ENCODE assay signal across 19 cellular contexts in genomic region chr2:145750617-145751016, GRCh38.
DNase-seq lines count a peak whose midpoint lies in the region; ATAC-seq and TF ChIP-seq lines count a peak whose summit lies in the region.
"Had no signal": no experiment of that assay in that cellular context is flagged by ENCODE, and none has a peak within 500 bp of the region (broad histone marks: within the 10 kb centered on the region; RNA-seq: fewer than 3 reads in every experiment).

No MANE protein-coding gene starts in this region.

- H3K9me3 Mint-ChIP-seq in Calu3 (ENCODE audit: low read depth, unreplicated experiment) (peaks cover 2% of the 10 kb centered on the region), memory B cell (no peaks in the 10 kb centered on the region)
- H3K9me3 Mint-ChIP-seq in stimulated activated memory B cell treated with anti-CD40 and anti-IgM and Interleukin-4, amounts not matched to agents 10 μg/mL and 1 μg/mL and 100 μg/mL, for 72 hours: peaks cover 2% of the 10 kb centered on the region
- H3K9me3 Mint-ChIP-seq: type B pancreatic cell, WTC11 had no signal

- H2AFZ ChIP-seq in OCI-LY7 (ENCODE audit: low read length): peak overlapping the region; percentile 93; the same call in 1 of the 2 replicates

- H3K4me1 Mint-ChIP-seq in Calu3 (ENCODE audit: low read depth, unreplicated experiment) (peaks cover 62% of the 10 kb centered on the region), memory B cell (peaks cover 36% of the 10 kb centered on the region)
- H3K4me1 Mint-ChIP-seq in stimulated activated memory B cell treated with anti-CD40 and anti-IgM and Interleukin-4, amounts not matched to agents 10 μg/mL and 1 μg/mL and 100 μg/mL, for 72 hours: peaks cover 59% of the 10 kb centered on the region
- H3K4me1 Mint-ChIP-seq: activated naive CD4-positive, alpha-beta T cell treated with anti-CD3 and anti-CD28 coated beads, Interleukin-2, amount 50 U/mL, for 24 hours had no signal

- H3K27ac Mint-ChIP-seq in Calu3 (ENCODE audit: unreplicated experiment) (peak overlapping the region; percentile 91), memory B cell (peak overlapping the region; percentile 45)
- H3K27ac Mint-ChIP-seq in stimulated activated memory B cell treated with anti-CD40 and anti-IgM and Interleukin-4, amounts not matched to agents 10 μg/mL and 1 μg/mL and 100 μg/mL, for 72 hours: peak overlapping the region; percentile 18
- H3K27ac Mint-ChIP-seq: activated CD8-positive, alpha-beta T cell treated with anti-CD3 and anti-CD28 coated beads, Interleukin-2, amount 10 ng/mL, durations not matched to agents 7 days and 5 days; activated naive CD4-positive, alpha-beta T cell treated with anti-CD3 and anti-CD28 coated beads, Interleukin-2, amount 50 U/mL, for 24 hours; stimulated activated effector memory CD8-positive, alpha-beta T cell treated with anti-CD3 and anti-CD28 coated beads, Interleukin-12 subunit alpha, Interleukin-12 subunit beta, amount 100 ng/mL, for 72 hours; type B pancreatic cell; WTC11 had no signal

- intact Hi-C loops in Calu3 (cut with micrococcal nuclease; ENCODE audit: unreplicated experiment) (loop anchor here (2.0 to 10.0 kb wide), 7 partner anchors 58 to 1556 kb away; no protein-coding TSS in a partner anchor), OCI-LY7 (cut with micrococcal nuclease; ENCODE audit: unreplicated experiment) (loop anchor here (5.0 to 10.0 kb wide), 4 partner anchors 528 to 1606 kb away; partner anchors contain the start of gene ZEB2), dorsolateral prefrontal cortex (cut with DNase I) (loop anchor here in 1 of 2 donors (5.0 to 10.0 kb wide), 2 partner anchors 1048 to 1226 kb away; partner anchors contain the start of gene ZEB2), colonic mucosa (cut with DNase I) (no loop called here)

- H3K9me2 ChIP-seq in OCI-LY7 (ENCODE audit: insufficient read depth, low read length): no peaks in the 10 kb centered on the region

- peak; percentile 49 for ATAC-seq in memory B cell (ENCODE audit: low read depth)
- ATAC-seq in stimulated activated memory B cell treated with anti-CD40 and anti-IgM and Interleukin-4, amounts not matched to agents 10 μg/mL and 1 μg/mL and 100 μg/mL, for 72 hours: no peak
- ATAC-seq: activated CD8-positive, alpha-beta T cell treated with anti-CD3 and anti-CD28 coated beads, Interleukin-2, amount 10 ng/mL, durations not matched to agents 7 days and 5 days; stimulated activated effector memory CD8-positive, alpha-beta T cell treated with anti-CD3 and anti-CD28 coated beads, Interleukin-12 subunit alpha, Interleukin-12 subunit beta, amount 100 ng/mL, for 72 hours; WTC11 had no signal

- H3K9me3 ChIP-seq in OCI-LY7 (ENCODE audit: low read length): no peaks in the 10 kb centered on the region
- H3K9me3 ChIP-seq in colonic mucosa: no peaks in the 10 kb centered on the region
- H3K9me3 ChIP-seq: Caco-2 had no signal

- TF ChIP-seq CTCF in Calu3 (IDR thresholded peaks at IDR 0.05; ENCODE audit: unreplicated experiment) (no peak), OCI-LY7 (conservative IDR thresholded peaks at IDR 0.05; ENCODE audit: low read length) (no peak), dorsolateral prefrontal cortex (IDR thresholded peaks at IDR 0.05 in 54 of 56, conservative IDR thresholded peaks at IDR 0.05 in 2 of 56; ENCODE audit: low read depth in 1 of 56, partially characterized antibody in 56 of 56) (no peak), colonic mucosa (IDR thresholded peaks at IDR 0.05) (no peak)

- H3K27me3 ChIP-seq in dorsolateral prefrontal cortex (no peaks in the 10 kb centered on the region), colonic mucosa (no peaks in the 10 kb centered on the region)

- H3K4me2 ChIP-seq in OCI-LY7 (ENCODE audit: low read length): peak overlapping the region; percentile 56; the same call in 1 of the 2 replicates

- no peaks in the 10 kb centered on the region for H4K20me1 ChIP-seq in OCI-LY7 (ENCODE audit: insufficient read depth, low read length)

- no peak for DNase-seq in Calu3
- no peak for DNase-seq in OCI-LY7 (ENCODE audit: low spot score)
- no peak for DNase-seq in memory B cell (ENCODE audit: low spot score in 2 of 2)
- DNase-seq in dorsolateral prefrontal cortex: no peak
- DNase-seq in colonic mucosa: no peak
- no peak for DNase-seq in stimulated activated naive CD4-positive, alpha-beta T cell (lab: John Stamatoyannopoulos, UW)
- no peak for DNase-seq in activated CD8-positive, alpha-beta memory T cell treated with anti-CD3 and anti-CD28 coated beads for 24 hours
- DNase-seq: activated CD8-positive, alpha-beta T cell treated with anti-CD3 and anti-CD28 coated beads, Interleukin-2, amount 10 ng/mL, durations not matched to agents 7 days and 5 days; activated T-cell treated with anti-CD3 and anti-CD28 coated beads, Interleukin-2, amount 50 U/mL, for 48 hours; Caco-2; NCI-H1417; NCI-H2107; NCI-H524 treated with DMSO at 0.1 percent for 48 hours; T-helper 2 cell had no signal

- H3K4me3 Mint-ChIP-seq in Calu3 (ENCODE audit: low read depth, unreplicated experiment): no peak overlapping the region
- peak overlapping the region; percentile 18 for H3K4me3 Mint-ChIP-seq in memory B cell
- H3K4me3 Mint-ChIP-seq in stimulated activated memory B cell treated with anti-CD40 and anti-IgM and Interleukin-4, amounts not matched to agents 10 μg/mL and 1 μg/mL and 100 μg/mL, for 72 hours: peak overlapping the region; percentile 2
- H3K4me3 Mint-ChIP-seq: activated CD8-positive, alpha-beta T cell treated with anti-CD3 and anti-CD28 coated beads, Interleukin-2, amount 10 ng/mL, durations not matched to agents 7 days and 5 days; activated naive CD4-positive, alpha-beta T cell treated with anti-CD3 and anti-CD28 coated beads, Interleukin-2, amount 50 U/mL, for 24 hours; stimulated activated effector memory CD8-positive, alpha-beta T cell treated with anti-CD3 and anti-CD28 coated beads, Interleukin-12 subunit alpha, Interleukin-12 subunit beta, amount 100 ng/mL, for 72 hours; type B pancreatic cell; WTC11 had no signal

- BruUV-seq in Calu3 (replicated peaks; lab: Mats Ljungman, UMichigan): no TSS peak
- no TSS peak for BruUV-seq in OCI-LY7 (replicated peaks; lab: Mats Ljungman, UMichigan)

- H3K79me2 ChIP-seq in OCI-LY7 (ENCODE audit: insufficient read depth, low read depth, low read length): no peaks in the 10 kb centered on the region

- H3K27me3 Mint-ChIP-seq in Calu3 (ENCODE audit: unreplicated experiment) (no peaks in the 10 kb centered on the region), memory B cell (no peaks in the 10 kb centered on the region)
- H3K27me3 Mint-ChIP-seq in stimulated activated memory B cell treated with anti-CD40 and anti-IgM and Interleukin-4, amounts not matched to agents 10 μg/mL and 1 μg/mL and 100 μg/mL, for 72 hours: no peaks in the 10 kb centered on the region
- H3K27me3 Mint-ChIP-seq: activated naive CD4-positive, alpha-beta T cell treated with anti-CD3 and anti-CD28 coated beads, Interleukin-2, amount 50 U/mL, for 24 hours had no signal

- H3K36me3 ChIP-seq in OCI-LY7 (ENCODE audit: insufficient read depth, low read length): no peaks in the 10 kb centered on the region
- H3K36me3 ChIP-seq in colonic mucosa: no peaks in the 10 kb centered on the region

- CTCF ChIA-PET in Calu3 (lab: Charles Lee): no interaction called here
- CTCF ChIA-PET in OCI-LY7 (lab: Charles Lee; ENCODE audit: unreplicated experiment): no interaction called here

- no peak overlapping the region for H3K9ac ChIP-seq in colonic mucosa (ENCODE audit: low read depth in 2 of 2, low read length in 2 of 2)

- H3K36me3 Mint-ChIP-seq in Calu3 (ENCODE audit: insufficient read depth, unreplicated experiment) (peaks cover 9% of the 10 kb centered on the region), memory B cell (no peaks in the 10 kb centered on the region)
- H3K36me3 Mint-ChIP-seq in stimulated activated memory B cell treated with anti-CD40 and anti-IgM and Interleukin-4, amounts not matched to agents 10 μg/mL and 1 μg/mL and 100 μg/mL, for 72 hours: no peaks in the 10 kb centered on the region
- H3K36me3 Mint-ChIP-seq: activated naive CD4-positive, alpha-beta T cell treated with anti-CD3 and anti-CD28 coated beads, Interleukin-2, amount 50 U/mL, for 24 hours; stimulated activated effector memory CD8-positive, alpha-beta T cell treated with anti-CD3 and anti-CD28 coated beads, Interleukin-12 subunit alpha, Interleukin-12 subunit beta, amount 100 ng/mL, for 72 hours; type B pancreatic cell; WTC11 had no signal

- no peak overlapping the region for H3K4me3 ChIP-seq in OCI-LY7 (ENCODE audit: low read depth, low read length, poor library complexity, severe bottlenecking)
- no peak overlapping the region for H3K4me3 ChIP-seq in dorsolateral prefrontal cortex
- no peak overlapping the region for H3K4me3 ChIP-seq in colonic mucosa

- POLR2A ChIA-PET in OCI-LY7 (lab: Charles Lee): no interaction called here

- H3K27ac ChIP-seq in OCI-LY7 (ENCODE audit: low read depth, low read length, poor library complexity, severe bottlenecking) (no peak overlapping the region), dorsolateral prefrontal cortex (peak overlapping the region in 7 of 59 donors; percentile 8 to 80 (median 22)), colonic mucosa (no peak overlapping the region)

- peaks cover 34% of the 10 kb centered on the region for H3K4me1 ChIP-seq in OCI-LY7 (ENCODE audit: insufficient read depth, low read length, poor library complexity, severe bottlenecking)
- H3K4me1 ChIP-seq in colonic mucosa: no peaks in the 10 kb centered on the region

Comparison
In these comparisons a context has a peak if more than half of its experiments do, and no peak if none do; other contexts are left out.
1. H3K27ac Mint-ChIP-seq: peak in every context shown above with its lines; median percentile 91 in Calu3; 45 in memory B cell; 18 in stimulated activated memory B cell treated with anti-CD40 and anti-IgM and Interleukin-4, amounts not matched to agents 10 μg/mL and 1 μg/mL and 100 μg/mL, for 72 hours.